27 cellular contexts compared by ENCODE assay signal in the genomic region with DNA sequence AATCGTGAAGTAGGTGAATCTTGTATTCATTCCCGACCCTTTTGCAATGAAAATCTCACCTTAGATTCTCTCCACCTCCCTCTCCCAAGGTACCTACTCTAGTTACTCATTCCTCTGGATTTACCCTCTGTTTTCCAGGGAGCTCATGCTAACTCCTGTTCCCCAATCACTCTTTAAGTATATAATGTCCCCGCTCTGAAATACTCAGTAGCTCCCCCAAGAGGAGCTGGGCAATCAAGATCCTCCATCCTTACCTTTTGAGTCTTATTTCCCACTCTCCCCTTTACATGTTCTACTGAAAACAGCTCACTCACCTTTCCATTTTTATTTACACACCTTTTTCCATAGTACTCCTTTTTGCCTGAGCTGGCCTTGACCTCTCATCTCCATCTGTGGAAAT.
"Had no signal": no experiment of that assay in that cellular context is flagged by ENCODE, and none has a peak within 500 bp of the region (broad histone marks: within the 10 kb centered on the region; RNA-seq: fewer than 3 reads in every experiment).

No MANE protein-coding gene starts in this region.

- H3K4me3 ChIP-seq: ascending aorta, body of pancreas had no signal

- H3K27ac Mint-ChIP-seq: activated CD8-positive, alpha-beta T cell treated with anti-CD3 and anti-CD28 coated beads, Interleukin-2, amount 10 ng/mL, durations not matched to agents 7 days and 5 days; activated naive CD4-positive, alpha-beta T cell treated with anti-CD3 and anti-CD28 coated beads, Interleukin-2, amount 50 U/mL, for 72 hours; activated naive CD8-positive, alpha-beta T cell treated with anti-CD3 and anti-CD28 coated beads, Interleukin-2, amount 50 U/mL, for 24 hours; activated T-cell treated with anti-CD3 and anti-CD28 coated beads, Interleukin-2, amount 50 U/mL, for 24 hours; activated T-helper 1 cell treated with anti-CD3 and anti-CD28 coated beads, Interleukin-12 subunit alpha, Interleukin-12 subunit beta, Interleukin-2, Interleukin-4 antibody, amounts not matched to agents 30 ng/mL and 10 ng/mL and 1 ng/mL, durations not matched to agents 14 hours and 24 hours and 36 hours; T-helper 1 cell treated with Interleukin-12 subunit alpha and Interleukin-12 subunit beta and Interleukin-4 antibody, amounts not matched to agents 30 μg/mL and 1 μg/mL, for 36 hours had no signal

- H3K4me3 Mint-ChIP-seq: activated CD8-positive, alpha-beta T cell treated with anti-CD3 and anti-CD28 coated beads, Interleukin-2, amount 10 ng/mL, durations not matched to agents 7 days and 5 days; activated naive CD8-positive, alpha-beta T cell treated with anti-CD3 and anti-CD28 coated beads, Interleukin-2, amount 50 U/mL, for 24 hours; activated T-cell treated with anti-CD3 and anti-CD28 coated beads, Interleukin-2, amount 50 U/mL, for 24 hours; activated T-helper 1 cell treated with anti-CD3 and anti-CD28 coated beads, Interleukin-12 subunit alpha, Interleukin-12 subunit beta, Interleukin-2, Interleukin-4 antibody, amounts not matched to agents 30 ng/mL and 10 ng/mL and 1 ng/mL, durations not matched to agents 14 hours and 24 hours and 36 hours; T-helper 1 cell treated with Interleukin-12 subunit alpha and Interleukin-12 subunit beta and Interleukin-4 antibody, amounts not matched to agents 30 μg/mL and 1 μg/mL, for 36 hours had no signal

- ATAC-seq: activated CD8-positive, alpha-beta T cell treated with anti-CD3 and anti-CD28 coated beads, Interleukin-2, amount 10 ng/mL, durations not matched to agents 7 days and 5 days; activated naive CD4-positive, alpha-beta T cell treated with anti-CD3 and anti-CD28 coated beads, Interleukin-2, amount 50 U/mL, for 72 hours; activated naive CD8-positive, alpha-beta T cell treated with anti-CD3 and anti-CD28 coated beads, Interleukin-2, amount 50 U/mL, for 24 hours; body of pancreas had no signal

- H3K36me3 Mint-ChIP-seq: activated naive CD4-positive, alpha-beta T cell treated with anti-CD3 and anti-CD28 coated beads, Interleukin-2, amount 50 U/mL, for 72 hours had no signal

- H3K9me3 ChIP-seq: ascending aorta, body of pancreas had no signal

- DNase-seq: activated CD4-positive, alpha-beta T cell treated with anti-CD3 and anti-CD28 coated beads for 48 hours; activated CD4-positive, alpha-beta T cell treated with anti-CD3 and anti-CD28 coated beads, Interleukin-2, amount 50 U/mL, for 4 hours; activated CD4-positive, CD25-positive, alpha-beta regulatory T cell treated with anti-CD3 and anti-CD28 coated beads, Interleukin-2, amount 50 U/mL, for 72 hours; activated CD8-positive, alpha-beta memory T cell treated with anti-CD3 and anti-CD28 coated beads, Interleukin-2, amount 50 U/mL, for 48 hours; activated CD8-positive, alpha-beta T cell treated with anti-CD3 and anti-CD28 coated beads, Interleukin-2, amount 10 ng/mL, durations not matched to agents 7 days and 5 days; activated effector memory CD4-positive, alpha-beta T cell treated with Interleukin-2 at 50 U/mL for 16 hours; activated naive CD4-positive, alpha-beta T cell; activated naive CD8-positive, alpha-beta T cell treated with anti-CD3 and anti-CD28 coated beads, Interleukin-2, amount 50 U/mL, for 24 hours; activated T-cell treated with anti-CD3 and anti-CD28 coated beads, Interleukin-2, amount 50 U/mL, for 24 hours; amniotic stem cell; body of pancreas; central memory CD4-positive, alpha-beta T cell; Karpas-422; MM.1S; NCI-H1105; NCI-H1436; NCI-H1694 treated with DMSO at 0.1 percent for 48 hours; NCI-H2029 treated with DMSO at 0.1 percent for 48 hours; NCI-H345; NCI-H510A; NCI-H526 treated with DMSO at 0.1 percent for 48 hours; NCI-H82; SHP77 had no signal

- H3K36me3 ChIP-seq: ascending aorta had no signal

- H3K9me3 Mint-ChIP-seq: activated naive CD8-positive, alpha-beta T cell treated with anti-CD3 and anti-CD28 coated beads, Interleukin-2, amount 50 U/mL, for 24 hours; activated T-cell treated with anti-CD3 and anti-CD28 coated beads, Interleukin-2, amount 50 U/mL, for 24 hours; activated T-helper 1 cell treated with anti-CD3 and anti-CD28 coated beads, Interleukin-12 subunit alpha, Interleukin-12 subunit beta, Interleukin-2, Interleukin-4 antibody, amounts not matched to agents 30 ng/mL and 10 ng/mL and 1 ng/mL, durations not matched to agents 14 hours and 24 hours and 36 hours; T-helper 1 cell treated with Interleukin-12 subunit alpha and Interleukin-12 subunit beta and Interleukin-4 antibody, amounts not matched to agents 30 μg/mL and 1 μg/mL, for 36 hours had no signal

- H3K4me1 Mint-ChIP-seq: activated naive CD8-positive, alpha-beta T cell treated with anti-CD3 and anti-CD28 coated beads, Interleukin-2, amount 50 U/mL, for 24 hours had no signal

- H3K27me3 ChIP-seq: ascending aorta, body of pancreas had no signal

- H3K27ac ChIP-seq: ascending aorta, body of pancreas had no signal

- H3K4me1 ChIP-seq: body of pancreas had no signal
